In genomic region chr14:71764701-71765347, GRCh38 we compare ENCODE assay signal across 1 cellular context.
TF ChIP-seq lines count a peak whose summit lies in the region.

No MANE protein-coding gene starts in this region.

TF ChIP-seq in GM23338, 12 proteins besides CTCF, POLR2A, EP300 and RAD21 (continued from another document):
- TF ChIP-seq, protein P1, sequence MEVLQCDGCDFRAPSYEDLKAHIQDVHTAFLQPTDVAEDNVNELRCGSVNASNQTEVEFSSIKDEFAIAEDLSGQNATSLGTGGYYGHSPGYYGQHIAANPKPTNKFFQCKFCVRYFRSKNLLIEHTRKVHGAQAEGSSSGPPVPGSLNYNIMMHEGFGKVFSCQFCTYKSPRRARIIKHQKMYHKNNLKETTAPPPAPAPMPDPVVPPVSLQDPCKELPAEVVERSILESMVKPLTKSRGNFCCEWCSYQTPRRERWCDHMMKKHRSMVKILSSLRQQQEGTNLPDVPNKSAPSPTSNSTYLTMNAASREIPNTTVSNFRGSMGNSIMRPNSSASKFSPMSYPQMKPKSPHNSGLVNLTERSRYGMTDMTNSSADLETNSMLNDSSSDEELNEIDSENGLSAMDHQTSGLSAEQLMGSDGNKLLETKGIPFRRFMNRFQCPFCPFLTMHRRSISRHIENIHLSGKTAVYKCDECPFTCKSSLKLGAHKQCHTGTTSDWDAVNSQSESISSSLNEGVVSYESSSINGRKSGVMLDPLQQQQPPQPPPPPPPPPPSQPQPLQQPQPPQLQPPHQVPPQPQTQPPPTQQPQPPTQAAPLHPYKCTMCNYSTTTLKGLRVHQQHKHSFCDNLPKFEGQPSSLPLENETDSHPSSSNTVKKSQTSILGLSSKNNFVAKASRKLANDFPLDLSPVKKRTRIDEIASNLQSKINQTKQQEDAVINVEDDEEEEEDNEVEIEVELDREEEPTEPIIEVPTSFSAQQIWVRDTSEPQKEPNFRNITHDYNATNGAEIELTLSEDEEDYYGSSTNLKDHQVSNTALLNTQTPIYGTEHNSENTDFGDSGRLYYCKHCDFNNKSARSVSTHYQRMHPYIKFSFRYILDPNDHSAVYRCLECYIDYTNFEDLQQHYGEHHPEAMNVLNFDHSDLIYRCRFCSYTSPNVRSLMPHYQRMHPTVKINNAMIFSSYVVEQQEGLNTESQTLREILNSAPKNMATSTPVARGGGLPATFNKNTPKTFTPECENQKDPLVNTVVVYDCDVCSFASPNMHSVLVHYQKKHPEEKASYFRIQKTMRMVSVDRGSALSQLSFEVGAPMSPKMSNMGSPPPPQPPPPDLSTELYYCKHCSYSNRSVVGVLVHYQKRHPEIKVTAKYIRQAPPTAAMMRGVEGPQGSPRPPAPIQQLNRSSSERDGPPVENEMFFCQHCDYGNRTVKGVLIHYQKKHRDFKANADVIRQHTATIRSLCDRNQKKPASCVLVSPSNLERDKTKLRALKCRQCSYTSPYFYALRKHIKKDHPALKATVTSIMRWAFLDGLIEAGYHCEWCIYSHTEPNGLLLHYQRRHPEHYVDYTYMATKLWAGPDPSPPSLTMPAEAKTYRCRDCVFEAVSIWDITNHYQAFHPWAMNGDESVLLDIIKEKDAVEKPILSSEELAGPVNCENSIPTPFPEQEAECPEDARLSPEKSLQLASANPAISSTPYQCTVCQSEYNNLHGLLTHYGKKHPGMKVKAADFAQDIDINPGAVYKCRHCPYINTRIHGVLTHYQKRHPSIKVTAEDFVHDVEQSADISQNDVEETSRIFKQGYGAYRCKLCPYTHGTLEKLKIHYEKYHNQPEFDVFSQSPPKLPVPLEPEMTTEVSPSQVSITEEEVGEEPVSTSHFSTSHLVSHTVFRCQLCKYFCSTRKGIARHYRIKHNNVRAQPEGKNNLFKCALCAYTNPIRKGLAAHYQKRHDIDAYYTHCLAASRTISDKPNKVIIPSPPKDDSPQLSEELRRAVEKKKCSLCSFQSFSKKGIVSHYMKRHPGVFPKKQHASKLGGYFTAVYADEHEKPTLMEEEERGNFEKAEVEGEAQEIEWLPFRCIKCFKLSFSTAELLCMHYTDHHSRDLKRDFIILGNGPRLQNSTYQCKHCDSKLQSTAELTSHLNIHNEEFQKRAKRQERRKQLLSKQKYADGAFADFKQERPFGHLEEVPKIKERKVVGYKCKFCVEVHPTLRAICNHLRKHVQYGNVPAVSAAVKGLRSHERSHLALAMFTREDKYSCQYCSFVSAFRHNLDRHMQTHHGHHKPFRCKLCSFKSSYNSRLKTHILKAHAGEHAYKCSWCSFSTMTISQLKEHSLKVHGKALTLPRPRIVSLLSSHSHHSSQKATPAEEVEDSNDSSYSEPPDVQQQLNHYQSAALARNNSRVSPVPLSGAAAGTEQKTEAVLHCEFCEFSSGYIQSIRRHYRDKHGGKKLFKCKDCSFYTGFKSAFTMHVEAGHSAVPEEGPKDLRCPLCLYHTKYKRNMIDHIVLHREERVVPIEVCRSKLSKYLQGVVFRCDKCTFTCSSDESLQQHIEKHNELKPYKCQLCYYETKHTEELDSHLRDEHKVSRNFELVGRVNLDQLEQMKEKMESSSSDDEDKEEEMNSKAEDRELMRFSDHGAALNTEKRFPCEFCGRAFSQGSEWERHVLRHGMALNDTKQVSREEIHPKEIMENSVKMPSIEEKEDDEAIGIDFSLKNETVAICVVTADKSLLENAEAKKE (CRISPR knock-in tag; IDR thresholded peaks at IDR 0.05), result no peak
- no peak for TF ChIP-seq NANOG (IDR thresholded peaks at IDR 0.05; ENCODE audit: borderline replicate concordance)
- no peak for TF ChIP-seq ZNF114 (CRISPR knock-in tag; IDR thresholded peaks at IDR 0.05)
